In the genomic region with DNA sequence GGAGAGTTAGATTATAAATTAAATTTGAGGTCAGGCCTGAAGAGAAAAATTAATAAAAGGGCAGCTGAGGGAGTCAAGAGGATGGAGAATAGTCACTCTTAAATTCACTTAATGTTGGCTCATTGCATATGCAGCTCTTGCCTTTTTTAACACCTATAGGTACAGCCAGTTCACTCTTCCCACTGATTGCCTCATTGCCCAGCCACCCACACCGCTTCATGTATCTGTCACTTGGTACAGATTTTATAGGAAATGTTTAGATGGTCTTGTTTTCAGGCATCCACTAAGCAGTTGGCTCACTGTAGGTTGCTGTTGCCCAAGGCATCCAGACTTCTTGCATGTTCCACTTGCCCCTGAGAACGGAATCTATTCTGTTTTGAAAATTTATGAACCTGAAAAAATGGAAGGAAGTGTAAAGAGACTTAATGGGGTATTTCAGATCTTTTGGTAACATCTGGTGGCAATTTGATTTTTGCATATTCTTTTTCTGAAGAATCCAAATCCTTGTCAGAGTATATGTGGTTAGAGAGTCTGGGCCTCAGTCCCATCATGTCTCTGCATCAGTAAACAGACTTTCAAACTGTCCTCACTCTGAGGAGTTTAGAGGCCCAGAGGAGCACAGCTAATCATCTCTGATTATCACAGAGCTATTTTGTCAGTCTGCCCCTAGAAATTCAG, we compare ENCODE assay signal across 12 cellular contexts.
DNase-seq lines count a peak whose midpoint lies in the region; ATAC-seq and TF ChIP-seq lines count a peak whose summit lies in the region.
"Had no signal": no experiment of that assay in that cellular context is flagged by ENCODE, and none has a peak within 500 bp of the region (broad histone marks: within the 10 kb centered on the region; RNA-seq: fewer than 3 reads in every experiment).

No MANE protein-coding gene starts in this region.

- TF ChIP-seq CTCF in VCaP (conservative IDR thresholded peaks at IDR 0.05): no peak

- peak; percentile 18 for ATAC-seq in GM18520 (IDR thresholded peaks at IDR 0.05; ENCODE audit: unreplicated experiment)
- ATAC-seq in HG03457 (IDR thresholded peaks at IDR 0.05; ENCODE audit: unreplicated experiment): no peak
- no peak for ATAC-seq in GM21576 (IDR thresholded peaks at IDR 0.05; ENCODE audit: unreplicated experiment)
- ATAC-seq: GM23338 had no signal

- no peaks in the 10 kb centered on the region for H3K27me3 ChIP-seq in effector memory CD4-positive, alpha-beta T cell (replicated peaks; ENCODE audit: control insufficient read depth, insufficient read depth, low read length, poor library complexity, severe bottlenecking)
- H3K27me3 ChIP-seq: adrenal gland, SJSA1 had no signal

- no peaks in the 10 kb centered on the region for H3K9me3 ChIP-seq in effector memory CD4-positive, alpha-beta T cell (ENCODE audit: control insufficient read depth, low read length)
- H3K9me3 ChIP-seq: adrenal gland, SJSA1 had no signal

- peaks cover 75% of the 10 kb centered on the region for H3K4me1 ChIP-seq in effector memory CD4-positive, alpha-beta T cell (ENCODE audit: control insufficient read depth, insufficient read depth, low read length, poor library complexity, severe bottlenecking)
- H3K4me1 ChIP-seq: SJSA1 had no signal

- no peak for DNase-seq in effector memory CD4-positive, alpha-beta T cell
- DNase-seq in stimulated activated CD8-positive, alpha-beta memory T cell treated with anti-CD3 and anti-CD28 coated beads, Interleukin-4, amount 100 ng/mL, for 24 hours (ENCODE audit: low read depth): peak; percentile 5
- DNase-seq in amniotic stem cell (lab: John Stamatoyannopoulos, UW) (no peak), NCI-H1694 treated with DMSO at 0.1 percent for 48 hours (lab: John Stamatoyannopoulos, UW) (no peak)
- DNase-seq: adrenal gland, NCI-H2081 treated with DMSO at 0.1 percent for 48 hours had no signal

- H3K36me3 ChIP-seq in effector memory CD4-positive, alpha-beta T cell (ENCODE audit: control insufficient read depth, insufficient read depth, low read length): no peaks in the 10 kb centered on the region

- H3K27ac ChIP-seq in VCaP: peak overlapping the region; percentile 21
- H3K27ac ChIP-seq in effector memory CD4-positive, alpha-beta T cell (ENCODE audit: insufficient read depth, low read length, poor library complexity, severe bottlenecking): peak overlapping the region; percentile 64
- H3K27ac ChIP-seq: adrenal gland, SJSA1 had no signal

- peak overlapping the region; percentile 15 for H3K4me3 ChIP-seq in effector memory CD4-positive, alpha-beta T cell (ENCODE audit: insufficient read depth, low read depth, low read length, poor library complexity, severe bottlenecking)
- H3K4me3 ChIP-seq: adrenal gland, GM23338, SJSA1 had no signal
